ENCODE assay signal across 15 cellular contexts in the genomic region with DNA sequence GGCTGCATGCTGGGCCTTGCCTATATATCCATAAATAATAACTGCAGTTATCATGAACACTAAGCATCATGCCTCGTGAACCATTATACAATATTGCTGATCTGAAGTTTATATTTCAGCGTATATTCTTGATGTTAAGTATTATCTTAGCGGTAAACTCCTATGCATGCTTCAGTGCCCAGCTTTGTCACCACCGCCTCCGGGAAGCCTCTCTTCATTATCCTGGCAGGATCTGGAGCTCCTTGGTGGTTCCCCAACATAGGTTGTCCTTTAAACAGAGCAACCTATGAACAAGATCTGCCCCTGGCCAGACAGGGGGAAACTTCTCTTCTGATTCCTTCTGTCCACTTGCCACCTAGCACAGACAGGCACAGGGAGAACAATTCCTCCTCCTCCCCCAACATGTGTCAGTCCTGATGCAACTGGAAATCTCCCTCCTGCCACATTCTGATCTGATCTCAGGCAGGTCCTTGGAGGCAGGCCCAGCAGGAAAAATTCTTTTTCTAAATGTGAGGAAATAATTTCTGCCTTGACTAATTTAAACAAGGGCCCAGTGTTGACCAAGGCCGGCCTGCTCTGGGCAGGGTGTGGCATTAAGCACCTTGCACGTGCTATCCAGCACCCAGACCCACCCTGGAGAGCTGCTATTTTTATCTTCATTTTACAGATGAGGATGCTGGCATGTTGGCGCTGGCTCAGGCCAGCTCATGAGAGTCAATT. TPM values are rescaled to one million over a fixed set of nuclear protein-coding genes. Genes with fewer than 3 reads are reported as not detected.
DNase-seq lines count a peak whose midpoint lies in the region; ATAC-seq lines count a peak whose summit lies in the region.
"Had no signal": no experiment of that assay in that cellular context is flagged by ENCODE, and none has a peak within 500 bp of the region (broad histone marks: within the 10 kb centered on the region; RNA-seq: fewer than 3 reads in every experiment).

No MANE protein-coding gene starts in this region.

- ATAC-seq in left colon (peak; percentile 86), GM18517 (IDR thresholded peaks at IDR 0.05; ENCODE audit: unreplicated experiment) (no peak)
- ATAC-seq: GM12878 had no signal

- DNase-seq in LoVo (ENCODE audit: low spot score) = peak; percentile 49
- peak; percentile 30 for DNase-seq in dedifferentiated amniotic fluid mesenchymal stem cell (ENCODE audit: extremely low spot score)
- no peak for DNase-seq in left colon
- no peak for DNase-seq in GM19238 (ENCODE audit: insufficient read length, low spot score)
- no peak for DNase-seq in activated CD4-positive, CD25-positive, alpha-beta regulatory T cell treated with anti-CD3 and anti-CD28 coated beads, Interleukin-2, amount 50 U/mL, for 72 hours
- no peak for DNase-seq in nucleus accumbens (lab: John Stamatoyannopoulos, UW)
- DNase-seq: Caco-2; NCI-H146; stimulated activated naive CD4-positive, alpha-beta T cell had no signal

- intact Hi-C loops in left colon (cut with DNase I, micrococcal nuclease) = no loop called here

- H3K27ac ChIP-seq in temporal lobe (ENCODE audit: low read depth, low read length) = peak overlapping the region; percentile 94
- H3K27ac ChIP-seq: cardiac muscle cell had no signal

RNA-seq across cellular contexts. Expression of a gene that starts 22.4 kb away (rescaled TPM):
- 10 to 100 TPM; 12.4 to 13.5 TPM for total RNA-seq in left colon
- total RNA-seq in temporal lobe = 7.9 TPM

RNA-seq across cellular contexts. Expression of a gene that starts 34.1 kb away (rescaled TPM):
- 10 to 100 TPM; 28.1 to 41.6 TPM for total RNA-seq in left colon
- 16.2 TPM for total RNA-seq in temporal lobe

RNA-seq across cellular contexts. Expression of a gene that starts 39.3 kb away (rescaled TPM):
- 100 to 1,000 TPM; 185 to 232 TPM for total RNA-seq in left colon
- not detected for total RNA-seq in temporal lobe
- total RNA-seq: Caco-2, cardiac muscle cell, glomerular endothelial cell, myocyte had no signal

Comparison
In these comparisons a context has a peak if more than half of its experiments do, and no peak if none do; other contexts are left out.
1. DNase-seq: peak in LoVo (single experiment) and dedifferentiated amniotic fluid mesenchymal stem cell (single experiment); none in left colon (0 of 2), GM19238 (single experiment), activated CD4-positive, CD25-positive, alpha-beta regulatory T cell treated with anti-CD3 and anti-CD28 coated beads, Interleukin-2, amount 50 U/mL, for 72 hours (single experiment) and nucleus accumbens (0 of 56).
2. RNA of a gene that starts 39.3 kb away (total RNA-seq): 185 to 232 TPM in left colon; not detected in temporal lobe (single experiment); every median in the first group is over 100 times any median in the second.